In genomic region chr12:109740694-109741245, GRCh38 we compare ENCODE assay signal across 18 cellular contexts. TPM values are rescaled to one million over a fixed set of nuclear protein-coding genes. Genes with fewer than 3 reads are reported as not detected.
DNase-seq lines count a peak whose midpoint lies in the region; ATAC-seq and TF ChIP-seq lines count a peak whose summit lies in the region.
"Had no signal": no experiment of that assay in that cellular context is flagged by ENCODE, and none has a peak within 500 bp of the region (broad histone marks: within the 10 kb centered on the region; RNA-seq: fewer than 3 reads in every experiment).

No MANE protein-coding gene starts in this region.

- no peak overlapping the region for H3K4me3 ChIP-seq in sigmoid colon
- H3K4me3 ChIP-seq in thyroid gland (replicated peaks in 1 of 3): no peak overlapping the region
- H3K4me3 ChIP-seq: GM12878, SJCRH30 had no signal

- H3K4me1 Mint-ChIP-seq in T-helper 17 cell (no peaks in the 10 kb centered on the region), chondrocyte (ENCODE audit: low read depth) (peaks cover 3% of the 10 kb centered on the region)

- H3K27me3 Mint-ChIP-seq in T-helper 17 cell: peaks cover 18% of the 10 kb centered on the region
- H3K27me3 Mint-ChIP-seq in chondrocyte (ENCODE audit: low read depth): peaks cover 6% of the 10 kb centered on the region

- TF ChIP-seq POLR2A in sigmoid colon (IDR thresholded peaks at IDR 0.05) (no peak), thyroid gland (IDR thresholded peaks at IDR 0.05) (no peak)

- no peak for TF ChIP-seq EP300 in sigmoid colon (IDR thresholded peaks at IDR 0.05)

- H3K27ac ChIP-seq in sigmoid colon (no peak overlapping the region), thyroid gland (no peak overlapping the region)
- H3K27ac ChIP-seq: neutrophil, SJCRH30 had no signal

- no peaks in the 10 kb centered on the region for H3K9me3 Mint-ChIP-seq in chondrocyte (ENCODE audit: low read depth)
- H3K9me3 Mint-ChIP-seq: mesothelial cell of epicardium had no signal

- H3K4me1 ChIP-seq in sigmoid colon: peaks cover 0 to 13% (median 4%) of the 10 kb centered on the region in 4 donors
- H3K4me1 ChIP-seq in thyroid gland: no peaks in the 10 kb centered on the region
- H3K4me1 ChIP-seq: SJCRH30 had no signal

- H3K4me3 Mint-ChIP-seq in T-helper 17 cell (no peak overlapping the region), chondrocyte (ENCODE audit: unreplicated experiment) (no peak overlapping the region)
- H3K4me3 Mint-ChIP-seq: activated naive CD8-positive, alpha-beta T cell; mesothelial cell of epicardium had no signal

- H3K36me3 ChIP-seq in sigmoid colon (no peaks in the 10 kb centered on the region), thyroid gland (no peaks in the 10 kb centered on the region)
- H3K36me3 ChIP-seq: neutrophil, SJCRH30 had no signal

- no peak for TF ChIP-seq CTCF in chondrocyte (IDR thresholded peaks at IDR 0.05)
- no peak for TF ChIP-seq CTCF in sigmoid colon (IDR thresholded peaks at IDR 0.05)
- no peak for TF ChIP-seq CTCF in thyroid gland (IDR thresholded peaks at IDR 0.05)

- H3K27ac Mint-ChIP-seq in T-helper 17 cell (no peak overlapping the region), chondrocyte (ENCODE audit: unreplicated experiment) (no peak overlapping the region)
- H3K27ac Mint-ChIP-seq: activated naive CD8-positive, alpha-beta T cell; mesothelial cell of epicardium had no signal

- ATAC-seq in T-helper 17 cell (no peak), left lobe of liver (no peak), HG02623 (IDR thresholded peaks at IDR 0.05; ENCODE audit: unreplicated experiment) (no peak), HG03108 (IDR thresholded peaks at IDR 0.05; ENCODE audit: unreplicated experiment) (no peak)
- ATAC-seq: GM12878 had no signal

- H3K9me3 ChIP-seq in T-helper 17 cell (ENCODE audit: control insufficient read depth, low read length, poor library complexity, severe bottlenecking) (no peaks in the 10 kb centered on the region), sigmoid colon (no peaks in the 10 kb centered on the region), thyroid gland (no peaks in the 10 kb centered on the region)
- H3K9me3 ChIP-seq: neutrophil, SJCRH30 had no signal

- peaks cover 3% of the 10 kb centered on the region for H3K36me3 Mint-ChIP-seq in T-helper 17 cell (ENCODE audit: low read depth)
- no peaks in the 10 kb centered on the region for H3K36me3 Mint-ChIP-seq in chondrocyte (ENCODE audit: low read depth)
- H3K36me3 Mint-ChIP-seq: activated naive CD8-positive, alpha-beta T cell; mesothelial cell of epicardium had no signal

- intact Hi-C loops in sigmoid colon (cut with DNase I): no loop called here
- intact Hi-C loops in thyroid gland (cut with DNase I): no loop called here

- DNase-seq in T-helper 17 cell: peak; percentile 2 to 3 (median 2)
- peak; percentile 66 for DNase-seq in chondrocyte (ENCODE audit: low spot score)
- peak; percentile 15 for DNase-seq in left lobe of liver (ENCODE audit: low spot score)
- DNase-seq in sigmoid colon: peak; percentile 36
- no peak for DNase-seq in thyroid gland
- DNase-seq: activated CD4-positive, alpha-beta T cell treated with anti-CD3 and anti-CD28 coated beads for 1 hour; GDM1; NCI-H2081 treated with DMSO at 0.1 percent for 48 hours; NCI-H526; SJCRH30; stimulated activated CD4-positive, alpha-beta T cell treated with anti-CD3 and anti-CD28 coated beads, Interleukin-2, amount 100 ng/mL, for 48 hours had no signal

- H3K27me3 ChIP-seq in sigmoid colon: no peaks in the 10 kb centered on the region
- no peaks in the 10 kb centered on the region for H3K27me3 ChIP-seq in thyroid gland
- H3K27me3 ChIP-seq: SJCRH30 had no signal

- 85 to 92% methylated on average over 10 of the region's 10 CpGs for WGBS in sigmoid colon, 2 donors
- WGBS in thyroid gland, 2 donors: 90 to 92% methylated on average over 10 of the region's 10 CpGs

RNA-seq across cellular contexts. Expression of gene FAM222A, which starts 27.1 kb away (rescaled TPM):
- total RNA-seq in T-helper 17 cell (1 to 10 TPM; 1.3 to 2.0 TPM), chondrocyte (1.0 to 1.5 TPM (median 1.2 TPM) in 3 replicates), left lobe of liver (1.8 TPM), sigmoid colon (1 to 10 TPM; 1.1 to 3.3 (median 1.7) TPM), thyroid gland (1 to 10 TPM; 1.3 to 3.8 (median 1.9) TPM)
- polyA plus RNA-seq in sigmoid colon: 1 to 10 TPM; 1.2 to 2.2 (median 2.1) TPM
- total RNA-seq: fibroblast of lung had no signal

Comparison
In these comparisons a context has a peak if more than half of its experiments do, and no peak if none do; other contexts are left out.
1. DNase-seq: peak in T-helper 17 cell (3 of 3), chondrocyte (single experiment), left lobe of liver (single experiment) and sigmoid colon (single experiment); none in thyroid gland (0 of 2).